36 cellular contexts compared by ENCODE assay signal in genomic region chr14:64107438-64107837, GRCh38.
"Had no signal": no experiment of that assay in that cellular context is flagged by ENCODE, and none has a peak within 500 bp of the region (broad histone marks: within the 10 kb centered on the region; RNA-seq: fewer than 3 reads in every experiment).

No MANE protein-coding gene starts in this region.

- H3K27me3 ChIP-seq: cardiac muscle cell, Peyer's patch had no signal

- H3K27ac Mint-ChIP-seq: activated B cell treated with CpG ODN at 0.5 μM for 24 hours; activated CD4-positive, alpha-beta memory T cell treated with anti-CD3 and anti-CD28 coated beads for 36 hours; activated naive CD4-positive, alpha-beta T cell treated with anti-CD3 and anti-CD28 coated beads, Interleukin-2, amount 10 ng/mL, durations not matched to agents 7 days and 5 days; activated naive CD8-positive, alpha-beta T cell had no signal

- DNase-seq: activated B cell treated with CpG ODN at 0.5 μM for 24 hours; activated CD4-positive, alpha-beta memory T cell treated with anti-CD3 and anti-CD28 coated beads for 36 hours; activated CD4-positive, alpha-beta T cell treated with anti-CD3 and anti-CD28 coated beads for 4 hours; activated CD4-positive, alpha-beta T cell treated with anti-CD3 and anti-CD28 coated beads, Interleukin-2, amount 50 U/mL, for 1 hour; activated CD4-positive, CD25-positive, alpha-beta regulatory T cell treated with anti-CD3 and anti-CD28 coated beads, Interleukin-2, amount 50 U/mL, for 72 hours; activated CD8-positive, alpha-beta memory T cell treated with anti-CD3 and anti-CD28 coated beads, Interleukin-2, amount 50 U/mL, for 48 hours; activated effector memory CD4-positive, alpha-beta T cell treated with Interleukin-2 at 50 U/mL for 16 hours; activated naive CD4-positive, alpha-beta T cell treated with anti-CD3 and anti-CD28 coated beads, Interleukin-2, amount 10 ng/mL, durations not matched to agents 7 days and 5 days; activated T-cell treated with anti-CD3 and anti-CD28 coated beads, Interleukin-2, amount 50 U/mL, for 48 hours; Kasumi-1; KG1; MM.1S; NCI-H1092; NCI-H146; NCI-H187; NCI-H2029 treated with DMSO at 0.1 percent for 48 hours; NCI-H2107; NCI-H2171; NCI-H510A; NCI-H526; NCI-H748 treated with DMSO at 0.1 percent for 48 hours; NK-92 treated with Interleukin-12 subunit alpha and Interleukin-12 subunit beta, amount 100 ng/mL, for 24 hours; PC-3; Peyer's patch; RPMI8226; SIG-M5; SW 1271; T-helper 1 cell; T-helper 2 cell; T-helper 9 cell had no signal

- H3K4me3 ChIP-seq: cardiac muscle cell, Peyer's patch had no signal

- H3K9me3 Mint-ChIP-seq: activated B cell treated with CpG ODN at 0.5 μM for 24 hours; activated CD4-positive, alpha-beta memory T cell treated with anti-CD3 and anti-CD28 coated beads for 36 hours; activated naive CD4-positive, alpha-beta T cell treated with anti-CD3 and anti-CD28 coated beads, Interleukin-2, amount 10 ng/mL, durations not matched to agents 7 days and 5 days; brain had no signal

- H3K27ac ChIP-seq: cardiac muscle cell, Peyer's patch, VCaP had no signal

- H3K4me1 Mint-ChIP-seq: activated B cell treated with CpG ODN at 0.5 μM for 24 hours; activated naive CD4-positive, alpha-beta T cell treated with anti-CD3 and anti-CD28 coated beads, Interleukin-2, amount 10 ng/mL, durations not matched to agents 7 days and 5 days; brain had no signal

- H3K36me3 ChIP-seq: cardiac muscle cell had no signal

- H3K27me3 Mint-ChIP-seq: activated B cell treated with CpG ODN at 0.5 μM for 24 hours; activated CD4-positive, alpha-beta memory T cell treated with anti-CD3 and anti-CD28 coated beads for 36 hours; activated naive CD4-positive, alpha-beta T cell treated with anti-CD3 and anti-CD28 coated beads, Interleukin-2, amount 10 ng/mL, durations not matched to agents 7 days and 5 days; activated naive CD8-positive, alpha-beta T cell; brain had no signal

- H3K9me3 ChIP-seq: Peyer's patch had no signal

- H3K4me3 Mint-ChIP-seq: activated B cell treated with CpG ODN at 0.5 μM for 24 hours; activated CD4-positive, alpha-beta memory T cell treated with anti-CD3 and anti-CD28 coated beads for 36 hours; activated naive CD4-positive, alpha-beta T cell treated with anti-CD3 and anti-CD28 coated beads, Interleukin-2, amount 10 ng/mL, durations not matched to agents 7 days and 5 days; activated naive CD8-positive, alpha-beta T cell; brain had no signal

- H3K4me1 ChIP-seq: Peyer's patch had no signal

- FAIRE-seq: astrocyte had no signal

- ATAC-seq: PC-3, SK-N-SH treated with all-trans-retinoic acid at 6 μM for 48 hours had no signal
